In the genomic region with DNA sequence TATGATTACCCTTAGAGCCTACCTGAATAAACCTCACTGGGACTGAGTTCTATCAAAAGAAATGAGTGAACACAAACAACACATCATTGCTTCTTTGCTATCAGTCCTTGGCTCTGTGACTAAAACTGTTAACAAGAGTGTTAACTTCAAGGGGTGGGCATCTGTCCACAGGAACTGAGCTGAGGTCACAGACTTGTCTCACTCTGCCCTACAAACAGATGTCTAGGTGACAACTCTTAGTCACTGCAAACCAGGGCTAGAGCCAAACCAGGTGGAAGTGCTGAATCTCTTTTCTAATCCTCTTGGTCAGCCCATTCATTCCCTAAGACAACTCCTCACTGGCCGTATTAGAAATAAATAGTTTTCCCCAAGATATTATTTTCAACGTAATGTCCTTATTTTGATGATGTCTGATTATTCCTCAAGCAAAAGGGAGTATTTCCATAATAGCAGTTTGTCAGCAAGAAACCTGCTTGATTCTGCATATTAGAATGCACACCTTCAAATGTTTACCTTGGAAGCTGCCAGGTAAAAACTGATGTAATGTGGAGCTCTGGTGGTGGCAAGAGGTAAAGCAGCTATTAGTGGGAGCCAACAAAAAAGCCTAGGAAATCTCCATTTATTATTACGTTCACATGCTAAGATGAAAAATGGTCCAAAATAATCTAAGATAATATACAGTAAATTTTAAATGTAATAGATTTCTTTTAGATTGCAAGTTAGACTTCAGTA, we compare ENCODE assay signal across 9 cellular contexts. TPM values are rescaled to one million over a fixed set of nuclear protein-coding genes. Genes with fewer than 3 reads are reported as not detected.
DNase-seq lines count a peak whose midpoint lies in the region; ATAC-seq and TF ChIP-seq lines count a peak whose summit lies in the region.
"Had no signal": no experiment of that assay in that cellular context is flagged by ENCODE, and none has a peak within 500 bp of the region (broad histone marks: within the 10 kb centered on the region; RNA-seq: fewer than 3 reads in every experiment).

No MANE protein-coding gene starts in this region.

- no peak overlapping the region for H3K27ac Mint-ChIP-seq in mesothelial cell of epicardium

- H3K36me3 Mint-ChIP-seq in mesothelial cell of epicardium = peaks cover 10% of the 10 kb centered on the region

- peak; percentile 32 for ATAC-seq in HG02610 (IDR thresholded peaks at IDR 0.05; ENCODE audit: unreplicated experiment)

- peak; percentile 42 for DNase-seq in DMS53 treated with DMSO at 0.1 percent for 48 hours (lab: John Stamatoyannopoulos, UW; ENCODE audit: unreplicated experiment)
- DNase-seq in astrocyte of the hippocampus (ENCODE audit: low read depth, low spot score) = peak; percentile 41
- DNase-seq in mesothelial cell of epicardium (ENCODE audit: low spot score in 2 of 2, unreplicated experiment in 2 of 2) = no peak
- no peak for DNase-seq in COLO829 (ENCODE audit: low spot score)
- no peak for DNase-seq in NCI-H774 (lab: John Stamatoyannopoulos, UW)
- DNase-seq in activated effector memory CD4-positive, alpha-beta T cell treated with Interleukin-2 at 50 U/mL for 16 hours = no peak
- no peak for DNase-seq in AG08395 (ENCODE audit: low spot score)
- DNase-seq: activated CD4-positive, alpha-beta T cell treated with anti-CD3 and anti-CD28 coated beads, Interleukin-2, amount 50 U/mL, for 4 hours had no signal

- peak; percentile 79 for TF ChIP-seq CTCF in mesothelial cell of epicardium (IDR thresholded peaks at IDR 0.05; ENCODE audit: unreplicated experiment)

- H3K4me3 Mint-ChIP-seq in mesothelial cell of epicardium = no peak overlapping the region

- H3K27me3 Mint-ChIP-seq in mesothelial cell of epicardium (ENCODE audit: low read depth) = peaks cover 16% of the 10 kb centered on the region

- H3K9me3 Mint-ChIP-seq in mesothelial cell of epicardium = no peaks in the 10 kb centered on the region

- H3K4me1 Mint-ChIP-seq in mesothelial cell of epicardium = peaks cover 40% of the 10 kb centered on the region

RNA-seq across cellular contexts. Expression of a gene that starts 4.0 kb away (rescaled TPM):
- total RNA-seq in mesothelial cell of epicardium = 55.8 to 67.6 TPM (median 56.7 TPM) in 3 replicates

Comparison
In these comparisons a context has a peak if more than half of its experiments do, and no peak if none do; other contexts are left out.
1. DNase-seq: peak in DMS53 treated with DMSO at 0.1 percent for 48 hours (single experiment) and astrocyte of the hippocampus (single experiment); none in mesothelial cell of epicardium (0 of 2), COLO829 (single experiment), NCI-H774 (single experiment), activated effector memory CD4-positive, alpha-beta T cell treated with Interleukin-2 at 50 U/mL for 16 hours (single experiment) and AG08395 (single experiment).